17 cellular contexts compared by ENCODE assay signal in the genomic region with DNA sequence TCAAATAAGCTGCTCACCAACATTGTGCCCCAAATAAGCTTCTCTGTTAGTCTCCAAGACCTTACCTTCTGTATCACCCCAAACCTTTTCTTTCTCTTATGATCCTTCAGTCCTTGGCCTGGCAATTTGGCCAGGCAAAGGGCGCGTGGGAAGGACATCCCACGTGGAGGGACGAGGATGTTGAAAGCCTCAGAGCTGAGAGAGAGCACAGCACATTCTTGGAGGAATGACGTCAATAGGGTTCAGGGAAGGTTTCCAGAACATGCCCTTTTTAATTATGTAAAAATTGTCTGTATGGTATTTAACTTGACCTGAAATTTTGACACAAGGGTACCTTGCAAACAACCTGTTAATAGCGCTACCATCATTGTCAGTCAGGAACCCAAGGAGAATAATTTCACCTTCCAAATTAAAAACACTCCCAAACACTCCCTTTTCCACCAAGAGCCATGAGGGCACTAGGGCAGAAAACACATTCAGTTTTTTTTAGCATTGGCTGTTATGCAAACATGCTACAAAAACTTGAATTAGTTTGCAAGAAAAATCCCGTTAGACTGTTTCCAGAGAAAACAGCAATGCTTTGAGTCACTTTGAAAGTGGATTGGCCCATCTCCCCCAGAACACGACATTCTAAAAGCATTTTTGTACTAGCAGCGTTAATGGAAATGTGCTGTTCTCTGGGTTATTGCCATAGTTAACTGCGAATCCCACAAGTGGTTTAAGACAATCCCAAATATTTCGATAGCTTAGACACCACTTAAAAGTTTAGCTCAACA.
DNase-seq lines count a peak whose midpoint lies in the region; ATAC-seq and TF ChIP-seq lines count a peak whose summit lies in the region.
"Had no signal": no experiment of that assay in that cellular context is flagged by ENCODE, and none has a peak within 500 bp of the region (broad histone marks: within the 10 kb centered on the region; RNA-seq: fewer than 3 reads in every experiment).

No MANE protein-coding gene starts in this region.

- CTCF ChIA-PET in activated CD8-positive, alpha-beta T cell treated with anti-CD3 and anti-CD28 coated beads, Interleukin-2, amount 10 ng/mL, durations not matched to agents 7 days and 5 days (lab: Charles Lee) = no interaction called here

- H3K36me3 ChIP-seq in GM23248 (ENCODE audit: low read depth) = no peaks in the 10 kb centered on the region
- H3K36me3 ChIP-seq in thoracic aorta = no peaks in the 10 kb centered on the region
- H3K36me3 ChIP-seq: sigmoid colon had no signal

- no peaks in the 10 kb centered on the region for H3K9me2 ChIP-seq in GM23248 (ENCODE audit: insufficient read depth)

- no peaks in the 10 kb centered on the region for H4K20me1 ChIP-seq in GM23248 (ENCODE audit: insufficient read depth)

- ATAC-seq in right cardiac atrium (peak; percentile 55 to 63), thoracic aorta (ENCODE audit: insufficient number of reproducible peaks, low FRiP score, low read depth) (peak; percentile 65)
- ATAC-seq in activated CD8-positive, alpha-beta T cell treated with anti-CD3 and anti-CD28 coated beads, Interleukin-2, amount 10 ng/mL, durations not matched to agents 7 days and 5 days = no peak
- ATAC-seq: foreskin keratinocyte had no signal

- H3K9me3 Mint-ChIP-seq in activated CD8-positive, alpha-beta T cell treated with anti-CD3 and anti-CD28 coated beads, Interleukin-2, amount 10 ng/mL, durations not matched to agents 7 days and 5 days (ENCODE audit: insufficient read depth) = no peaks in the 10 kb centered on the region

- DNase-seq in GM23248 = peak; percentile 89
- peak; percentile 73 for DNase-seq in astrocyte of the hippocampus (ENCODE audit: low read depth, low spot score)
- peak in 2 of 3 donors; percentile 29 to 43 for DNase-seq in right cardiac atrium
- DNase-seq in thoracic aorta (ENCODE audit: low spot score) = no peak
- DNase-seq in activated CD4-positive, alpha-beta T cell treated with anti-CD3 and anti-CD28 coated beads, Interleukin-2, amount 50 U/mL, for 1 hour = no peak
- DNase-seq in activated CD8-positive, alpha-beta T cell treated with anti-CD3 and anti-CD28 coated beads, Interleukin-2, amount 10 ng/mL, durations not matched to agents 7 days and 5 days = no peak
- DNase-seq in NAMALWA (ENCODE audit: low spot score) = no peak
- DNase-seq in ACHN = no peak
- DNase-seq: activated CD4-positive, alpha-beta T cell treated with anti-CD3 and anti-CD28 coated beads, Interleukin-2, amount 50 U/mL, for 48 hours; activated effector memory CD4-positive, alpha-beta T cell treated with Interleukin-2 at 50 U/mL for 16 hours; Calu3; foreskin keratinocyte; islet precursor cell; naive B cell; NCI-H187; NCI-H774; sigmoid colon had no signal

- in situ Hi-C loops in GM23248 (cut with MboI) = no loop called here
- in situ Hi-C loops in ACHN (cut with HindIII; ENCODE audit: low pct_ligation_motif_present, low pct_unique_long_range_greater_than_20kb, low sequenced_read_pairs) = no loop called here

- peak overlapping the region; percentile 78 for H3K9ac ChIP-seq in GM23248

- no peaks in the 10 kb centered on the region for H3K4me1 Mint-ChIP-seq in activated CD8-positive, alpha-beta T cell treated with anti-CD3 and anti-CD28 coated beads, Interleukin-2, amount 10 ng/mL, durations not matched to agents 7 days and 5 days (ENCODE audit: low read depth)

- H3K27me3 Mint-ChIP-seq in activated CD8-positive, alpha-beta T cell treated with anti-CD3 and anti-CD28 coated beads, Interleukin-2, amount 10 ng/mL, durations not matched to agents 7 days and 5 days (ENCODE audit: low read depth) = no peaks in the 10 kb centered on the region
- H3K27me3 Mint-ChIP-seq: naive B cell had no signal

- H3K27ac ChIP-seq in GM23248 = peak overlapping the region; percentile 99
- no peak overlapping the region for H3K27ac ChIP-seq in right cardiac atrium (ENCODE audit: low read length)
- peak overlapping the region; percentile 43 to 60 for H3K27ac ChIP-seq in thoracic aorta
- H3K27ac ChIP-seq: foreskin keratinocyte had no signal

- no peak for TF ChIP-seq CTCF in thoracic aorta (IDR thresholded peaks at IDR 0.05)

- H3K36me3 Mint-ChIP-seq in activated CD8-positive, alpha-beta T cell treated with anti-CD3 and anti-CD28 coated beads, Interleukin-2, amount 10 ng/mL, durations not matched to agents 7 days and 5 days (ENCODE audit: low read depth) = no peaks in the 10 kb centered on the region

- WGBS in GM23248 (ENCODE audit: low coverage in 1 of 2, low lambda C conversion rate in 2 of 2, missing lambda C conversion rate in 2 of 2), 2 experiments = 0 to 1% methylated on average over 11 of the region's 11 CpGs
- 64% methylated on average over 11 of the region's 11 CpGs for WGBS in right cardiac atrium

- H2AFZ ChIP-seq in GM23248 = 0 out of 2 replicates have a peak overlapping the region, but pooled peaks have one; percentile 45

- intact Hi-C loops in right cardiac atrium (cut with DNase I) = no loop called here

- POLR2A ChIA-PET in activated CD8-positive, alpha-beta T cell treated with anti-CD3 and anti-CD28 coated beads, Interleukin-2, amount 10 ng/mL, durations not matched to agents 7 days and 5 days (lab: Charles Lee) = no interaction called here

- H3K9me3 ChIP-seq in GM23248 (ENCODE audit: low read depth) (no peaks in the 10 kb centered on the region), right cardiac atrium (ENCODE audit: control insufficient read depth, low read length) (no peaks in the 10 kb centered on the region), thoracic aorta (no peaks in the 10 kb centered on the region)
- H3K9me3 ChIP-seq: sigmoid colon had no signal

- H3F3A ChIP-seq in GM23248 (ENCODE audit: insufficient read depth) = peaks cover 32% of the 10 kb centered on the region

- no peaks in the 10 kb centered on the region for H3K27me3 ChIP-seq in GM23248 (replicated peaks; ENCODE audit: insufficient read depth)
- no peaks in the 10 kb centered on the region for H3K27me3 ChIP-seq in right cardiac atrium (ENCODE audit: control insufficient read depth, insufficient read depth)
- no peaks in the 10 kb centered on the region for H3K27me3 ChIP-seq in thoracic aorta (replicated peaks; ENCODE audit: insufficient read depth)
- H3K27me3 ChIP-seq: foreskin keratinocyte, sigmoid colon had no signal

- H3K27ac Mint-ChIP-seq in activated CD8-positive, alpha-beta T cell treated with anti-CD3 and anti-CD28 coated beads, Interleukin-2, amount 10 ng/mL, durations not matched to agents 7 days and 5 days = no peak overlapping the region
- H3K27ac Mint-ChIP-seq: naive B cell had no signal

- H3K4me3 Mint-ChIP-seq in activated CD8-positive, alpha-beta T cell treated with anti-CD3 and anti-CD28 coated beads, Interleukin-2, amount 10 ng/mL, durations not matched to agents 7 days and 5 days = no peak overlapping the region
- H3K4me3 Mint-ChIP-seq: naive B cell had no signal

- H3K4me3 ChIP-seq in GM23248 (peak overlapping the region; percentile 50), right cardiac atrium (ENCODE audit: low read length) (no peak overlapping the region), thoracic aorta (peak overlapping the region; percentile 23)
- H3K4me3 ChIP-seq: sigmoid colon had no signal

- H3K4me1 ChIP-seq in GM23248 (ENCODE audit: insufficient read depth) (peaks cover 45% of the 10 kb centered on the region), right cardiac atrium (ENCODE audit: control insufficient read depth, insufficient read depth, low read length) (no peaks in the 10 kb centered on the region), thoracic aorta (ENCODE audit: control insufficient read depth in 1 of 2, low read depth in 2 of 2) (peaks cover 0 to 11% of the 10 kb centered on the region in 2 donors)
- H3K4me1 ChIP-seq: foreskin keratinocyte, sigmoid colon had no signal

- H3K4me2 ChIP-seq in GM23248 (ENCODE audit: unreplicated experiment) = peak overlapping the region; percentile 78

- no peaks in the 10 kb centered on the region for H3K79me2 ChIP-seq in GM23248 (ENCODE audit: insufficient read depth)

Comparison
In these comparisons a context has a peak if more than half of its experiments do, and no peak if none do; other contexts are left out.
1. DNase-seq: peak in GM23248 (single experiment), astrocyte of the hippocampus (single experiment) and right cardiac atrium (2 of 3); none in thoracic aorta (single experiment), activated CD4-positive, alpha-beta T cell treated with anti-CD3 and anti-CD28 coated beads, Interleukin-2, amount 50 U/mL, for 1 hour (single experiment), activated CD8-positive, alpha-beta T cell treated with anti-CD3 and anti-CD28 coated beads, Interleukin-2, amount 10 ng/mL, durations not matched to agents 7 days and 5 days (single experiment), NAMALWA (single experiment) and ACHN (single experiment).